ENCODE assay signal across 25 cellular contexts in the genomic region with DNA sequence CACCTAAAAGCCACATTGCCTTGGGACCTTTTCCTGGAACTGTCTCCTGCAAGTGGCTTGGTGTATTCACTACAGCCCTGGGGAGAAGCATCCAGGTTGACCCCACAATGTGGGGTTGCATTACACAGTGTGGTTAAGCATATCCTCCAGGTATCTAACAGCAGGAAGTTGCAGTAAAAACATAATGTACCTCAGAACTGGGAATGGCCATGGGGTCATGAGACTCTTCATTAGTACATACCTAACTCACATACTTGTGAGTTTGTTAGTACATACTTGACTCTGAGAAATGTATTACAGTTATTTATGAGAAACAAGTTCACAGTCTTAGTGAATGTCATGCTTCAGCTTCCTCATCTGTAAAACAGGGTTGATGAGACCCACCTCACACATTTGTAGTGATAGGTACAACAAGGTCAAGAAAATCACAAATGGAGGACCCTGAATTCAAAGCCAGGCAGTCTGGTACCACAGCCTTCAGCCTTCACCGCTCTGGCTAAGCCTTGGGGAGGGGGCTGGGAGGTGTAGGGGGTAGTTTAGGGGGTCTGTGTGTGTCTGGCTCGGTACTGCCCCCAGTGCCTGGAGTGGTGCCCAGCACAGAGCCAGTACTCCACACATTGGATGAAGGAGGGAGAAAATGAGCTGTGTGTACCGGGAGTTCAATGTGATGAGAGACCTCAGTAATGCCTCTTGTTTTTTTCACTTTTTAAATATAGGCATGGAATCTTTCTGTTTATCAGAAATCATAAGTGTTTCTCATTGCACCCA. TPM values are rescaled to one million over a fixed set of nuclear protein-coding genes. Genes with fewer than 3 reads are reported as not detected.
A peak's percentile ranks its signal among the peaks of the same experiment; 100 is the strongest.
DNase-seq lines count a peak whose midpoint lies in the region; ATAC-seq and TF ChIP-seq lines count a peak whose summit lies in the region.
"Had no signal": no experiment of that assay in that cellular context is flagged by ENCODE, and none has a peak within 500 bp of the region (broad histone marks: within the 10 kb centered on the region; RNA-seq: fewer than 3 reads in every experiment).

No MANE protein-coding gene starts in this region.

- 81 to 97% (median 93%) methylated on average over 3 of the region's 3 CpGs for WGBS in adrenal gland, 4 donors

- H3K36me3 Mint-ChIP-seq in activated CD8-positive, alpha-beta T cell treated with anti-CD3 and anti-CD28 coated beads, Interleukin-2, amount 10 ng/mL, durations not matched to agents 7 days and 5 days (ENCODE audit: low read depth): peaks cover 33% of the 10 kb centered on the region

- peaks cover 18% of the 10 kb centered on the region for H3K4me1 Mint-ChIP-seq in activated CD8-positive, alpha-beta T cell treated with anti-CD3 and anti-CD28 coated beads, Interleukin-2, amount 10 ng/mL, durations not matched to agents 7 days and 5 days (ENCODE audit: low read depth)
- H3K4me1 Mint-ChIP-seq: mesothelial cell of epicardium, nephron progenitor cell, T-cell had no signal

- H4K20me1 ChIP-seq in DOHH2 (ENCODE audit: control insufficient read depth, insufficient read depth, low read depth, low read length): no peaks in the 10 kb centered on the region

- CTCF ChIA-PET in activated CD8-positive, alpha-beta T cell treated with anti-CD3 and anti-CD28 coated beads, Interleukin-2, amount 10 ng/mL, durations not matched to agents 7 days and 5 days (lab: Charles Lee): interaction anchor here (1.0 to 1.3 kb wide), 2 partner anchors 9 to 52 kb away, joined by 3 to 4 read pairs; a partner anchor contains a TSS

- H3K27me3 Mint-ChIP-seq in activated CD8-positive, alpha-beta T cell treated with anti-CD3 and anti-CD28 coated beads, Interleukin-2, amount 10 ng/mL, durations not matched to agents 7 days and 5 days (ENCODE audit: low read depth): no peaks in the 10 kb centered on the region
- H3K27me3 Mint-ChIP-seq: activated CD4-positive, alpha-beta T cell treated with anti-CD3 and anti-CD28 coated beads, Interleukin-2, amount 10 ng/mL, durations not matched to agents 24 days and 14 days; dendritic cell treated with granulocyte-macrophage colony-stimulating factor and Interleukin-4, amounts not matched to agents 40 ng/mL and 50 ng/mL, for 4 days; T-cell had no signal

- POLR2A ChIA-PET in activated CD8-positive, alpha-beta T cell treated with anti-CD3 and anti-CD28 coated beads, Interleukin-2, amount 10 ng/mL, durations not matched to agents 7 days and 5 days (lab: Charles Lee): no interaction called here

- TF ChIP-seq CTCF in BE2C (IDR thresholded peaks at IDR 0.05; ENCODE audit: low read depth, low read length) (0 out of 2 replicates have a peak, but pooled peaks have one; percentile 6), DOHH2 (IDR thresholded peaks at IDR 0.05; ENCODE audit: low read depth, low read length, poor library complexity, severe bottlenecking) (peak; percentile 39), adrenal gland (IDR thresholded peaks at IDR 0.05) (no peak)

- H3K36me3 ChIP-seq in BE2C (peaks cover 20% of the 10 kb centered on the region), DOHH2 (ENCODE audit: control insufficient read depth, low read length) (peaks cover 33% of the 10 kb centered on the region), adrenal gland (replicated peaks in 1 of 2) (peaks cover 0 to 21% of the 10 kb centered on the region in 2 donors)

- no peak overlapping the region for H3K27ac ChIP-seq in DOHH2 (ENCODE audit: low read depth, low read length)
- no peak overlapping the region for H3K27ac ChIP-seq in adrenal gland
- H3K27ac ChIP-seq: body of pancreas, thoracic aorta had no signal

- H3K9me2 ChIP-seq in DOHH2 (replicated peaks; ENCODE audit: control insufficient read depth, low read length): no peaks in the 10 kb centered on the region

- no peaks in the 10 kb centered on the region for H3K9me3 Mint-ChIP-seq in activated CD8-positive, alpha-beta T cell treated with anti-CD3 and anti-CD28 coated beads, Interleukin-2, amount 10 ng/mL, durations not matched to agents 7 days and 5 days (ENCODE audit: insufficient read depth)
- H3K9me3 Mint-ChIP-seq: activated CD4-positive, alpha-beta T cell treated with anti-CD3 and anti-CD28 coated beads, Interleukin-2, amount 10 ng/mL, durations not matched to agents 24 days and 14 days; dendritic cell treated with granulocyte-macrophage colony-stimulating factor and Interleukin-4, amounts not matched to agents 40 ng/mL and 50 ng/mL, for 4 days; mesothelial cell of epicardium; T-cell had no signal

- no peaks in the 10 kb centered on the region for H3K27me3 ChIP-seq in BE2C
- H3K27me3 ChIP-seq in DOHH2 (ENCODE audit: control insufficient read depth, low read length): no peaks in the 10 kb centered on the region
- no peaks in the 10 kb centered on the region for H3K27me3 ChIP-seq in adrenal gland
- H3K27me3 ChIP-seq: body of pancreas had no signal

- H3K9me3 ChIP-seq in BE2C (no peaks in the 10 kb centered on the region), DOHH2 (ENCODE audit: control insufficient read depth, insufficient read depth, low read length) (no peaks in the 10 kb centered on the region), adrenal gland (replicated peaks in 1 of 3) (no peaks in the 10 kb centered on the region)
- H3K9me3 ChIP-seq: body of pancreas, thoracic aorta had no signal

- no peaks in the 10 kb centered on the region for H3K4me1 ChIP-seq in BE2C
- no peaks in the 10 kb centered on the region for H3K4me1 ChIP-seq in DOHH2 (ENCODE audit: control insufficient read depth, low read length)
- H3K4me1 ChIP-seq in adrenal gland (replicated peaks in 1 of 2): no peaks in the 10 kb centered on the region
- H3K4me1 ChIP-seq: body of pancreas had no signal

- intact Hi-C loops in adrenal gland (cut with DNase I): no loop called here

- no peak for TF ChIP-seq POLR2A in adrenal gland (IDR thresholded peaks at IDR 0.05)

- H3K4me2 ChIP-seq in DOHH2 (ENCODE audit: low read length): no peak overlapping the region

- no peak overlapping the region for H3K4me3 ChIP-seq in BE2C (ENCODE audit: low read depth, low read length)
- no peak overlapping the region for H3K4me3 ChIP-seq in DOHH2 (ENCODE audit: low read length)
- no peak overlapping the region for H3K4me3 ChIP-seq in adrenal gland
- H3K4me3 ChIP-seq: body of pancreas, thoracic aorta had no signal

- H3F3A ChIP-seq in DOHH2 (ENCODE audit: control insufficient read depth, insufficient read depth): no peaks in the 10 kb centered on the region

- DNase-seq in BE2C (no peak), iris pigment epithelial cell (ENCODE audit: low read depth) (peak; percentile 77), adrenal gland (no peak)
- DNase-seq in activated CD8-positive, alpha-beta T cell treated with anti-CD3 and anti-CD28 coated beads, Interleukin-2, amount 10 ng/mL, durations not matched to agents 7 days and 5 days: no peak
- DNase-seq: activated CD4-positive, alpha-beta T cell treated with anti-CD3 and anti-CD28 coated beads, Interleukin-2, amount 10 ng/mL, durations not matched to agents 24 days and 14 days; activated naive CD4-positive, alpha-beta T cell treated with anti-CD3 and anti-CD28 coated beads, Interleukin-2, amount 50 U/mL, for 16 hours; activated T-cell treated with anti-CD3 and anti-CD28 coated beads, Interleukin-2, amount 50 U/mL, for 1 hour; body of pancreas; COR-L47; foreskin fibroblast; hypothalamus; Kasumi-1; NCI-H2107; NCI-H510A; nephron progenitor cell; small intestine; stimulated activated CD4-positive, alpha-beta T cell treated with anti-CD3 and anti-CD28 coated beads, Interleukin-4, amount 100 ng/mL, for 1 hour; T-cell had no signal

- H3K4me3 Mint-ChIP-seq in activated CD8-positive, alpha-beta T cell treated with anti-CD3 and anti-CD28 coated beads, Interleukin-2, amount 10 ng/mL, durations not matched to agents 7 days and 5 days: no peak overlapping the region
- H3K4me3 Mint-ChIP-seq: activated CD4-positive, alpha-beta T cell treated with anti-CD3 and anti-CD28 coated beads, Interleukin-2, amount 10 ng/mL, durations not matched to agents 24 days and 14 days; dendritic cell treated with granulocyte-macrophage colony-stimulating factor and Interleukin-4, amounts not matched to agents 40 ng/mL and 50 ng/mL, for 4 days; mesothelial cell of epicardium; nephron progenitor cell; T-cell had no signal

- ATAC-seq in activated CD8-positive, alpha-beta T cell treated with anti-CD3 and anti-CD28 coated beads, Interleukin-2, amount 10 ng/mL, durations not matched to agents 7 days and 5 days: peak; percentile 42
- no peak for ATAC-seq in GM21576 (IDR thresholded peaks at IDR 0.05; ENCODE audit: unreplicated experiment)
- no peak for ATAC-seq in GM19452 (IDR thresholded peaks at IDR 0.05; ENCODE audit: unreplicated experiment)
- ATAC-seq: body of pancreas, Right ventricle myocardium inferior, T-cell had no signal

- H3K27ac Mint-ChIP-seq in activated CD8-positive, alpha-beta T cell treated with anti-CD3 and anti-CD28 coated beads, Interleukin-2, amount 10 ng/mL, durations not matched to agents 7 days and 5 days: peak overlapping the region; percentile 71
- H3K27ac Mint-ChIP-seq: activated CD4-positive, alpha-beta T cell treated with anti-CD3 and anti-CD28 coated beads, Interleukin-2, amount 10 ng/mL, durations not matched to agents 24 days and 14 days; dendritic cell treated with granulocyte-macrophage colony-stimulating factor and Interleukin-4, amounts not matched to agents 40 ng/mL and 50 ng/mL, for 4 days; mesothelial cell of epicardium had no signal

- no peaks in the 10 kb centered on the region for H3K79me2 ChIP-seq in DOHH2 (ENCODE audit: control insufficient read depth, low read length)

RNA-seq across cellular contexts. Expression of a gene that starts 53.0 kb away (rescaled TPM):
- polyA plus RNA-seq in BE2C (2012; ENCODE audit: insufficient read depth, insufficient read length, low read depth): 22.9 TPM
- 10 to 100 TPM; 14.5 to 16.0 TPM for total RNA-seq in activated CD8-positive, alpha-beta T cell treated with anti-CD3 and anti-CD28 coated beads, Interleukin-2, amount 10 ng/mL, durations not matched to agents 7 days and 5 days
- total RNA-seq in adrenal gland: 10 to 100 TPM; 13.2 to 20.0 (median 15.6) TPM
- 10 to 100 TPM in 1 of 3 donors, 1 to 10 TPM in 2; 5.7 to 24.0 (median 8.8) TPM for polyA plus RNA-seq in adrenal gland

RNA-seq across cellular contexts. Expression of a gene that starts 53.0 kb away (rescaled TPM):
- 35.3 TPM for polyA plus RNA-seq in BE2C (2012; ENCODE audit: insufficient read depth, insufficient read length, low read depth)
- total RNA-seq in activated CD8-positive, alpha-beta T cell treated with anti-CD3 and anti-CD28 coated beads, Interleukin-2, amount 10 ng/mL, durations not matched to agents 7 days and 5 days: 10 to 100 TPM; 11.0 to 12.9 TPM
- 10 to 100 TPM in 7 of 8 donors, 1 to 10 TPM in 1; 4.5 to 31.3 (median 17.8) TPM for total RNA-seq in adrenal gland
- 10 to 100 TPM; 11.8 to 28.2 (median 12.1) TPM for polyA plus RNA-seq in adrenal gland

Comparison
In these comparisons a context has a peak if more than half of its experiments do, and no peak if none do; other contexts are left out.
1. CTCF ChIP-seq: peak in BE2C (single experiment) and DOHH2 (single experiment); none in adrenal gland (0 of 6).